In the genomic region with DNA sequence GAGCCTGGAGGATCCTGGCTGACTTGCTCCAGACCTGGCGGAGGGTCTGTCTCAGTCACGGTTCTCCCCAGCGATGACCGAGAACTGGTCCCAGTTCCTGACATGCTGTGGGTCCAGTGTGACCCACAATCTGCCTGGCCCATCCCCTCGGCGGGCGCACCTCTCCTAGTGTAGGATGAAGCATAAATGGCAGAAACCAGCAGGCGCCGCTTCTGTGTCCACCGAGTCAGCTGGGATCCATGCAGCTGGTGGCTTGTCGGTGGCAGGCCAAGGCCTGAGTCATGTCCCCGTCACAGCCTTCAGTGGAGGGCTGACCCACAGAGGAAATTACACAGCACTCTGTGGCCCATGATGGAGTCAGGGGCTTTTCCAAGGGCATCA, we compare ENCODE assay signal across 8 cellular contexts. TPM values are rescaled to one million over a fixed set of nuclear protein-coding genes. Genes with fewer than 3 reads are reported as not detected.
DNase-seq lines count a peak whose midpoint lies in the region; ATAC-seq, FAIRE-seq and TF ChIP-seq lines count a peak whose summit lies in the region.

No MANE protein-coding gene starts in this region.

- peak; percentile 57 to 60 for ATAC-seq in gastrocnemius medialis

- TF ChIP-seq POLR2A in gastrocnemius medialis (IDR thresholded peaks at IDR 0.05), result no peak

- 86 to 88% (median 87%) methylated on average over 12 of the region's 12 CpGs for WGBS in small intestine, 3 donors

- H3K4me3 ChIP-seq in fibroblast of pulmonary artery (replicated peaks; ENCODE audit: low read depth, low read length) (no peak overlapping the region), gastrocnemius medialis (no peak overlapping the region), small intestine (ENCODE audit: low read depth in 1 of 2, low read length in 2 of 2) (no peak overlapping the region)

- intact Hi-C loops in gastrocnemius medialis (cut with DNase I; ENCODE audit: low total_unique reads), result no loop called here

- no peak for FAIRE-seq in small intestine (lab: Jason Lieb, UNC)

- H3K36me3 ChIP-seq in gastrocnemius medialis, result no peaks in the 10 kb centered on the region
- H3K36me3 ChIP-seq in small intestine (ENCODE audit: control insufficient read depth in 2 of 2, insufficient read depth in 2 of 2, low read length in 2 of 2), result no peaks in the 10 kb centered on the region

- H3K4me1 ChIP-seq in gastrocnemius medialis (peaks cover 17 to 28% of the 10 kb centered on the region in 2 donors), small intestine (ENCODE audit: control insufficient read depth in 2 of 2, insufficient read depth in 1 of 2, low read depth in 1 of 2, low read length in 1 of 2) (peaks cover 0 to 4% of the 10 kb centered on the region in 2 donors)

- in situ Hi-C loops in gastrocnemius medialis (cut with MboI; ENCODE audit: low sequenced_read_pairs in 4 of 4) (no loop called here), GM13977 (cut with MboI; ENCODE audit: low pct_unique_long_range_greater_than_20kb, low sequenced_read_pairs, unreplicated experiment) (no loop called here)

- TF ChIP-seq CTCF in fibroblast of pulmonary artery (IDR thresholded peaks at IDR 0.05; ENCODE audit: low read length, missing control alignments), result no peak
- no peak for TF ChIP-seq CTCF in gastrocnemius medialis (IDR thresholded peaks at IDR 0.05 in 4 of 5, conservative IDR thresholded peaks at IDR 0.05 in 1 of 5)
- TF ChIP-seq CTCF in GM13977 (IDR thresholded peaks at IDR 0.05; ENCODE audit: extremely low read depth, insufficient read depth, missing control alignments), result no peak

- H3K27ac ChIP-seq in gastrocnemius medialis, result peak overlapping the region; percentile 63 to 77 (median 66)
- peak overlapping the region in 1 of 2 donors; percentile 83 for H3K27ac ChIP-seq in small intestine (ENCODE audit: low read depth in 1 of 2, low read length in 1 of 2)

- no peaks in the 10 kb centered on the region for H3K9me3 ChIP-seq in gastrocnemius medialis
- H3K9me3 ChIP-seq in small intestine (ENCODE audit: control insufficient read depth, low read depth), result no peaks in the 10 kb centered on the region

- DNase-seq in Daoy (ENCODE audit: low read depth) (peak; percentile 90), T1000 (lab: John Stamatoyannopoulos, UW) (peak; percentile 26), fibroblast of pulmonary artery (ENCODE audit: low read depth) (peak; percentile 45), gastrocnemius medialis (peak in 1 of 2 donors; percentile 60), small intestine (no peak), OCI-M2 (lab: John Stamatoyannopoulos, UW; ENCODE audit: unreplicated experiment) (no peak), RPMI8226 (no peak), GM13977 (ENCODE audit: low spot score) (no peak)

- no peaks in the 10 kb centered on the region for H3K27me3 ChIP-seq in gastrocnemius medialis
- H3K27me3 ChIP-seq in small intestine (ENCODE audit: control insufficient read depth in 2 of 2, insufficient read depth in 2 of 2, low read length in 2 of 2), result no peaks in the 10 kb centered on the region

RNA-seq across cellular contexts. Expression of a gene that starts 38.5 kb away (rescaled TPM):
- 259 and 298 TPM in 2 replicates for total RNA-seq in Daoy (2014; rRNA removed; shearing (Covaris generic))
- 100 to 1,000 TPM; 185 to 379 (median 320) TPM for total RNA-seq in gastrocnemius medialis
- polyA plus RNA-seq in small intestine, result 100 to 1,000 TPM; 108 to 173 (median 133) TPM

Comparison
In these comparisons a context has a peak if more than half of its experiments do, and no peak if none do; other contexts are left out.
1. DNase-seq: peak in Daoy (single experiment), T1000 (single experiment) and fibroblast of pulmonary artery (single experiment); none in small intestine (single experiment), OCI-M2 (single experiment), RPMI8226 (single experiment) and GM13977 (single experiment).